8 cellular contexts compared by ENCODE assay signal in the genomic region with DNA sequence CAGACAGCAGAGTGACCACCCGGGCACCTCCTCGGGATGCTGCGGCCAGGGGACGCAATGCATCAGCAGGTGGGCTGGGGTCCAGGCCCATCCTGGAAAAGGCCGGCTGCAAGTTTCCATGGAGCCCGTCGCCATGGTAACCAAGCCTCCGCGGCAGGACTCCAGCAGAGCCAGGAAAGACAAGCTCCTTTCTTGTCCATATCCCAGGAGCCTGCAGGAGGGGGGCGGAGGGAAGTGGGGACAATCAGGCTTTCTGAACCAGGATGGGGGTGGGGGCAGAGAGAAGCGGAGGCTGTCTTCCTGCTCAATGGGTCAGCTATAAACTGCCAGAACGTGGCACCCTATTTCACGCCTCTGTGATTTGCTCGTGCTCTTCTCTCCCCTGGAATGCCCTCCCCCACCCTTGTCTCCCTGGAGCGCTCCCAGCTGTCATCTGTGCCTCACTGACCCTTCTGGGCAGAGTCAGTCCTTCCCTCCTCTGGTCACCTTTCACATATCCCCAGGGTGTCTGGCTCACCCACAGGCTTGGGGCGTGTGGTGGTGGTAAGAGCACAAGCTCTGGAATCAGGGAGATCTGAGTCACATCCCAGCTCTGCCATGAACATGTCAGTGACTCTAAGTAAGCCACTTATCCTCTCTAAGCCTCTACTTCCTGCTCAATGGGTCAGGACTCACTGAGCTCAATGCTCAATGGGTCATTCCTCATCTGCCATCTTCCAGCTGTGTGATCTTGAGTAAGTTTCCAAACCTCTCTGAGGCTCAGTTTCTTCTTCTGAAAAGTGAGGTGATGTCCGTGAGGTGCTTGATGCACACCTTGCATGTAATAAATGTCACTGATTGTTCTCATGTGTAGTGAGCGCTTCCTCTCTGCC. TPM values are rescaled to one million over a fixed set of nuclear protein-coding genes. Genes with fewer than 3 reads are reported as not detected.
DNase-seq lines count a peak whose midpoint lies in the region; ATAC-seq and TF ChIP-seq lines count a peak whose summit lies in the region.

No MANE protein-coding gene starts in this region.

- H3K4me1 ChIP-seq in mammary epithelial cell (ENCODE audit: insufficient read depth, low read length) (peaks cover 14% of the 10 kb centered on the region), transverse colon (peaks cover 5 to 14% (median 9%) of the 10 kb centered on the region in 4 donors)

- BruUV-seq in mammary epithelial cell (replicated peaks; lab: Mats Ljungman, UMichigan) = no TSS peak

- no peaks in the 10 kb centered on the region for H3K9me3 ChIP-seq in mammary epithelial cell (replicated peaks; ENCODE audit: insufficient read depth, low read length)
- no peaks in the 10 kb centered on the region for H3K9me3 ChIP-seq in transverse colon

- H3K27ac ChIP-seq in mammary epithelial cell (ENCODE audit: insufficient read depth, low read depth, low read length) = no peak overlapping the region
- peak overlapping the region; percentile 69 to 90 (median 81) for H3K27ac ChIP-seq in transverse colon

- no peak for TF ChIP-seq RAD21 in Ishikawa (IDR thresholded peaks at IDR 0.05; ENCODE audit: low read depth)

- peak overlapping the region; percentile 51 for H3K4me2 ChIP-seq in mammary epithelial cell (ENCODE audit: insufficient read depth, low read depth, low read length)

- no peaks in the 10 kb centered on the region for H3K79me2 ChIP-seq in mammary epithelial cell (ENCODE audit: insufficient read depth, low read length)

- ATAC-seq in HG02588 (IDR thresholded peaks at IDR 0.05; ENCODE audit: unreplicated experiment) = no peak

- H3K36me3 ChIP-seq in mammary epithelial cell (ENCODE audit: insufficient read depth, low read length) (no peaks in the 10 kb centered on the region), transverse colon (no peaks in the 10 kb centered on the region)

- no peak for TF ChIP-seq CTCF in mammary epithelial cell (conservative IDR thresholded peaks at IDR 0.05 in 1 of 2, IDR thresholded peaks at IDR 0.05 in 1 of 2; ENCODE audit: extremely low read depth in 1 of 2, insufficient read depth in 1 of 2, low read depth in 1 of 2, low read length in 2 of 2)
- no peak for TF ChIP-seq CTCF in transverse colon (IDR thresholded peaks at IDR 0.05)
- no peak for TF ChIP-seq CTCF in CD14-positive monocyte (IDR thresholded peaks at IDR 0.05)

- in situ Hi-C loops in ACHN (cut with HindIII; ENCODE audit: low pct_ligation_motif_present, low pct_unique_long_range_greater_than_20kb, low sequenced_read_pairs) (loop anchor here (25.0 kb wide), 1 partner anchor 96 kb away; a partner anchor contains a TSS), mammary epithelial cell (cut with MboI; ENCODE audit: low sequenced_read_pairs in 2 of 2) (no loop called here), transverse colon (cut with MboI; ENCODE audit: low pct_ligation_motif_present in 1 of 4, low pct_unique_long_range_greater_than_20kb in 1 of 4, low sequenced_read_pairs in 3 of 4) (no loop called here)

- peak overlapping the region; percentile 30 for H2AFZ ChIP-seq in mammary epithelial cell (ENCODE audit: low read depth, low read length)

- H3K9ac ChIP-seq in mammary epithelial cell (ENCODE audit: insufficient read depth, low read length) = no peak overlapping the region

- WGBS in mammary epithelial cell (ENCODE audit: low coverage, missing lambda C conversion rate) = 14% methylated on average over 11 of the region's 18 CpGs
- 37 to 47% methylated on average over 4 to 13 of the region's 18 CpGs for WGBS in transverse colon (ENCODE audit: low coverage in 1 of 2), 2 donors

- DNase-seq in ACHN (peak; percentile 93), mammary epithelial cell (peak; percentile 87), kidney glomerular epithelial cell (lab: John Stamatoyannopoulos, UW) (peak; percentile 75), transverse colon (peak; percentile 41), CD14-positive monocyte (ENCODE audit: low spot score) (no peak)
- DNase-seq in activated T-cell treated with anti-CD3 and anti-CD28 coated beads, Interleukin-2, amount 50 U/mL, for 1 hour = no peak

- intact Hi-C loops in mammary epithelial cell (cut with micrococcal nuclease) (no loop called here), transverse colon (cut with DNase I; ENCODE audit: low total_unique reads) (loop anchor here (5.0 kb wide), 1 partner anchor 71 kb away; no protein-coding TSS in a partner anchor), CD14-positive monocyte (cut with micrococcal nuclease) (no loop called here)

- H3K4me3 ChIP-seq in mammary epithelial cell (replicated peaks in 1 of 3; ENCODE audit: insufficient read depth in 1 of 3, low read depth in 2 of 3, low read length in 3 of 3) (no peak overlapping the region), transverse colon (no peak overlapping the region)

- no peaks in the 10 kb centered on the region for H3K27me3 ChIP-seq in mammary epithelial cell (ENCODE audit: insufficient read depth, low read length)
- H3K27me3 ChIP-seq in transverse colon = peaks cover 6% of the 10 kb centered on the region

- TF ChIP-seq POLR2A in transverse colon (IDR thresholded peaks at IDR 0.05) = no peak

- no peaks in the 10 kb centered on the region for H3K36me3 Mint-ChIP-seq in CD14-positive monocyte

- TF ChIP-seq EP300 in Ishikawa (IDR thresholded peaks at IDR 0.05; ENCODE audit: borderline replicate concordance) = no peak
- no peak for TF ChIP-seq EP300 in transverse colon (IDR thresholded peaks at IDR 0.05; ENCODE audit: low read depth)

- H3K27me3 Mint-ChIP-seq in CD14-positive monocyte (ENCODE audit: low read depth in 3 of 3) = peaks cover 30 to 61% (median 36%) of the 10 kb centered on the region in 3 donors

- peak overlapping the region in 1 of 2 donors; percentile 46 for H3K4me3 Mint-ChIP-seq in CD14-positive monocyte

- no peaks in the 10 kb centered on the region for H3K4me1 Mint-ChIP-seq in CD14-positive monocyte

- CTCF ChIA-PET in mammary epithelial cell (lab: Charles Lee; ENCODE audit: low non-redundant PET) = interaction anchor here (0.5 to 0.8 kb wide), 2 partner anchors 8 to 42 kb away, joined by 3 to 5 read pairs; no protein-coding TSS in a partner anchor

- no peak overlapping the region for H3K27ac Mint-ChIP-seq in CD14-positive monocyte

- dilution Hi-C loops in mammary epithelial cell (cut with HindIII; ENCODE audit: low sequenced_read_pairs) = no loop called here

- H3K9me3 Mint-ChIP-seq in CD14-positive monocyte = peaks cover 0 to 3% (median 0%) of the 10 kb centered on the region in 7 donors

- no peaks in the 10 kb centered on the region for H4K20me1 ChIP-seq in mammary epithelial cell (ENCODE audit: insufficient read depth, low read length)

TF ChIP-seq in Ishikawa, 13 proteins besides CTCF, POLR2A, EP300 and RAD21:
- no peak for TF ChIP-seq TAF1 (IDR thresholded peaks at IDR 0.05; ENCODE audit: low read depth)
- peak; percentile 39; the same call in 1 of the 2 replicates for TF ChIP-seq ZBTB7A (IDR thresholded peaks at IDR 0.05; ENCODE audit: low read depth)
- TF ChIP-seq TEAD4 (IDR thresholded peaks at IDR 0.05) = peak; percentile 20; the same call in 1 of the 2 replicates
- TF ChIP-seq, protein P1, sequence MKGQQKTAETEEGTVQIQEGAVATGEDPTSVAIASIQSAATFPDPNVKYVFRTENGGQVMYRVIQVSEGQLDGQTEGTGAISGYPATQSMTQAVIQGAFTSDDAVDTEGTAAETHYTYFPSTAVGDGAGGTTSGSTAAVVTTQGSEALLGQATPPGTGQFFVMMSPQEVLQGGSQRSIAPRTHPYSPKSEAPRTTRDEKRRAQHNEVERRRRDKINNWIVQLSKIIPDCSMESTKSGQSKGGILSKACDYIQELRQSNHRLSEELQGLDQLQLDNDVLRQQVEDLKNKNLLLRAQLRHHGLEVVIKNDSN (IDR thresholded peaks at IDR 0.05) = no peak

RNA-seq across cellular contexts. Expression of a gene that starts 58.9 kb away (rescaled TPM):
- total RNA-seq in mammary epithelial cell = 1 to 10 TPM in 1 of 2 donors, not detected in 1; 1.7 TPM
- polyA plus RNA-seq in mammary epithelial cell = 1.8 TPM
- 0.62 TPM for polyA minus RNA-seq in mammary epithelial cell
- total RNA-seq in transverse colon = 10 to 100 TPM in 3 of 4 donors, 1 to 10 TPM in 1; 5.2 to 66.6 (median 34.5) TPM
- 1,000 to 10,000 TPM; 1,019 to 1,153 TPM for polyA plus RNA-seq in CD14-positive monocyte

Comparison
In these comparisons a context has a peak if more than half of its experiments do, and no peak if none do; other contexts are left out.
1. DNase-seq: peak in ACHN (single experiment), mammary epithelial cell (single experiment), kidney glomerular epithelial cell (single experiment) and transverse colon (single experiment); none in activated T-cell treated with anti-CD3 and anti-CD28 coated beads, Interleukin-2, amount 50 U/mL, for 1 hour (single experiment) and CD14-positive monocyte (single experiment).